ENCODE assay signal across 8 cellular contexts in genomic region chr2:84881581-84882414, GRCh38. TPM values are rescaled to one million over a fixed set of nuclear protein-coding genes. Genes with fewer than 3 reads are reported as not detected.
DNase-seq lines count a peak whose midpoint lies in the region; ATAC-seq and TF ChIP-seq lines count a peak whose summit lies in the region.

No MANE protein-coding gene starts in this region.

- no peaks in the 10 kb centered on the region for H3K9me3 ChIP-seq in PC-3 (ENCODE audit: low read length)
- no peaks in the 10 kb centered on the region for H3K9me3 ChIP-seq in fibroblast of lung (ENCODE audit: control insufficient read depth, insufficient read depth, low read depth, low read length)
- H3K9me3 ChIP-seq in naive thymus-derived CD4-positive, alpha-beta T cell (ENCODE audit: control insufficient read depth in 2 of 3, low read length in 3 of 3) = no peaks in the 10 kb centered on the region

- H3K4me3 ChIP-seq in PC-3 (ENCODE audit: low read length) (peak overlapping the region; percentile 77), fibroblast of lung (replicated peaks in 1 of 4; ENCODE audit: control extremely low read depth in 1 of 4, insufficient read depth in 1 of 4, low read depth in 3 of 4, low read length in 4 of 4) (peak overlapping the region; percentile 42 to 73 (median 62))
- peak overlapping the region; percentile 80 for H3K4me3 ChIP-seq in naive thymus-derived CD4-positive, alpha-beta T cell (ENCODE audit: low read length)

- H3K27ac ChIP-seq in PC-3 (ENCODE audit: low read length) (no peak overlapping the region), fibroblast of lung (ENCODE audit: insufficient read depth, low read length) (no peak overlapping the region)
- H3K27ac ChIP-seq in naive thymus-derived CD4-positive, alpha-beta T cell (ENCODE audit: low read depth, low read length) = peak overlapping the region; percentile 89

- BruUV-seq in Calu3 (replicated peaks; lab: Mats Ljungman, UMichigan) = no TSS peak
- no TSS peak for BruUV-seq in PC-3 (replicated peaks; lab: Mats Ljungman, UMichigan)

- peaks cover 15% of the 10 kb centered on the region for H3K27me3 ChIP-seq in PC-3 (ENCODE audit: low read length)
- H3K27me3 ChIP-seq in fibroblast of lung (ENCODE audit: control insufficient read depth, insufficient read depth, low read length) = peaks cover 5% of the 10 kb centered on the region
- H3K27me3 ChIP-seq in naive thymus-derived CD4-positive, alpha-beta T cell (ENCODE audit: control insufficient read depth in 2 of 2, insufficient read depth in 2 of 2, low read length in 2 of 2) = no peaks in the 10 kb centered on the region

- H3K36me3 ChIP-seq in PC-3 (ENCODE audit: low read depth, low read length) = no peaks in the 10 kb centered on the region
- no peaks in the 10 kb centered on the region for H3K36me3 ChIP-seq in fibroblast of lung (ENCODE audit: control insufficient read depth, insufficient read depth, low read length)
- peaks cover 0 to 9% (median 0%) of the 10 kb centered on the region in 3 experiments for H3K36me3 ChIP-seq in naive thymus-derived CD4-positive, alpha-beta T cell (ENCODE audit: control insufficient read depth in 2 of 3, insufficient read depth in 3 of 3, low read length in 3 of 3)

- H3K9me3 Mint-ChIP-seq in Calu3 (ENCODE audit: low read depth, unreplicated experiment) = no peaks in the 10 kb centered on the region
- peaks cover 0 to 2% (median 0%) of the 10 kb centered on the region in 11 donors for H3K9me3 Mint-ChIP-seq in naive thymus-derived CD4-positive, alpha-beta T cell
- H3K9me3 Mint-ChIP-seq in stimulated activated memory B cell treated with anti-CD40 and anti-IgM and Interleukin-4, amounts not matched to agents 10 μg/mL and 1 μg/mL and 100 μg/mL, for 72 hours = no peaks in the 10 kb centered on the region

- CTCF ChIA-PET in Calu3 (lab: Charles Lee) (interaction anchor here (0.6 to 2.0 kb wide), 3 partner anchors 44 to 416 kb away, joined by 3 to 15 read pairs (median 4); no protein-coding TSS in a partner anchor), PC-3 (lab: Charles Lee) (interaction anchor here (0.6 to 1.7 kb wide), 4 partner anchors 37 to 416 kb away, joined by 3 to 23 read pairs (median 4); no protein-coding TSS in a partner anchor)
- CTCF ChIA-PET in naive thymus-derived CD4-positive, alpha-beta T cell (lab: Charles Lee) = interaction anchor here (0.5 to 7.0 kb wide), 34 partner anchors 12 to 1664 kb away, joined by 3 to 82 read pairs (median 4); partner anchors contain the start of gene TMSB10

- DNase-seq in Calu3 = peak; percentile 82
- DNase-seq in GM20000 (ENCODE audit: low spot score) = peak; percentile 82
- peak; percentile 70 for DNase-seq in HS-5 (ENCODE audit: low read depth)
- peak; percentile 91 for DNase-seq in PC-3
- DNase-seq in activated T-cell treated with anti-CD3 and anti-CD28 coated beads, Interleukin-2, amount 50 U/mL, for 48 hours = peak; percentile 93 to 94
- DNase-seq in fibroblast of lung (ENCODE audit: low read depth in 2 of 2) = peak; percentile 74 to 87
- DNase-seq in naive thymus-derived CD4-positive, alpha-beta T cell = peak; percentile 69 to 89 (median 85)

- no peaks in the 10 kb centered on the region for H3F3A ChIP-seq in PC-3 (ENCODE audit: low read length, unreplicated experiment)

- H3K4me1 Mint-ChIP-seq in Calu3 (ENCODE audit: low read depth, unreplicated experiment) = peaks cover 23% of the 10 kb centered on the region
- H3K4me1 Mint-ChIP-seq in naive thymus-derived CD4-positive, alpha-beta T cell = peaks cover 35 to 65% (median 61%) of the 10 kb centered on the region in 7 donors
- H3K4me1 Mint-ChIP-seq in stimulated activated memory B cell treated with anti-CD40 and anti-IgM and Interleukin-4, amounts not matched to agents 10 μg/mL and 1 μg/mL and 100 μg/mL, for 72 hours = peaks cover 46% of the 10 kb centered on the region

- H4K20me1 ChIP-seq in PC-3 (ENCODE audit: low read length) (no peaks in the 10 kb centered on the region), fibroblast of lung (ENCODE audit: control insufficient read depth, extremely low read depth, insufficient read depth, low read length) (no peaks in the 10 kb centered on the region)

- H3K79me2 ChIP-seq in PC-3 (ENCODE audit: low read length) (no peaks in the 10 kb centered on the region), fibroblast of lung (ENCODE audit: control insufficient read depth, insufficient read depth, low read length) (no peaks in the 10 kb centered on the region)

- TF ChIP-seq CTCF in Calu3 (IDR thresholded peaks at IDR 0.05; ENCODE audit: unreplicated experiment) = peak; percentile 83
- peak; percentile 49 for TF ChIP-seq CTCF in GM20000 (IDR thresholded peaks at IDR 0.05; ENCODE audit: extremely low read depth, missing control alignments)
- TF ChIP-seq CTCF in PC-3 (conservative IDR thresholded peaks at IDR 0.05; ENCODE audit: low read depth, low read length) = peak; percentile 87
- TF ChIP-seq CTCF in fibroblast of lung (conservative IDR thresholded peaks at IDR 0.05 in 1 of 2, IDR thresholded peaks at IDR 0.05 in 1 of 2; ENCODE audit: low read depth in 1 of 2, low read length in 2 of 2) = peak; percentile 72 to 78

- peak overlapping the region; percentile 97 for H3K4me2 ChIP-seq in PC-3 (ENCODE audit: low read length)
- peak overlapping the region; percentile 95 for H3K4me2 ChIP-seq in fibroblast of lung (ENCODE audit: extremely low read depth, insufficient read depth, low read length)

- peaks cover 41% of the 10 kb centered on the region for H3K27me3 Mint-ChIP-seq in Calu3 (ENCODE audit: unreplicated experiment)
- H3K27me3 Mint-ChIP-seq in naive thymus-derived CD4-positive, alpha-beta T cell = peaks cover 0 to 3% (median 0%) of the 10 kb centered on the region in 5 donors
- no peaks in the 10 kb centered on the region for H3K27me3 Mint-ChIP-seq in stimulated activated memory B cell treated with anti-CD40 and anti-IgM and Interleukin-4, amounts not matched to agents 10 μg/mL and 1 μg/mL and 100 μg/mL, for 72 hours

- peak overlapping the region; percentile 99 for H2AFZ ChIP-seq in PC-3 (ENCODE audit: low read length)
- H2AFZ ChIP-seq in fibroblast of lung (ENCODE audit: low read length) = peak overlapping the region; percentile 67

- POLR2A ChIA-PET in PC-3 (lab: Charles Lee; ENCODE audit: unreplicated experiment) = no interaction called here
- POLR2A ChIA-PET in naive thymus-derived CD4-positive, alpha-beta T cell (lab: Charles Lee) = interaction anchor here (0.5 to 19.4 kb wide), 31 partner anchors 8 to 398 kb away, joined by 3 to 617 read pairs (median 5); partner anchors contain the start of gene TMSB10

- peaks cover 5% of the 10 kb centered on the region for H3K4me1 ChIP-seq in PC-3 (ENCODE audit: insufficient read depth, low read length)
- H3K4me1 ChIP-seq in fibroblast of lung (ENCODE audit: control insufficient read depth, extremely low read depth, insufficient read depth, low read length) = peaks cover 2% of the 10 kb centered on the region
- H3K4me1 ChIP-seq in naive thymus-derived CD4-positive, alpha-beta T cell (ENCODE audit: control insufficient read depth in 2 of 2, insufficient read depth in 2 of 2, low read length in 2 of 2) = peaks cover 5 to 20% of the 10 kb centered on the region in 2 donors

- H3K9ac ChIP-seq in PC-3 (ENCODE audit: low read length) (peak overlapping the region; percentile 23; the same call in 1 of the 2 replicates), fibroblast of lung (ENCODE audit: insufficient read depth, low read length) (no peak overlapping the region)

- H3K36me3 Mint-ChIP-seq in Calu3 (ENCODE audit: insufficient read depth, unreplicated experiment) = peaks cover 20% of the 10 kb centered on the region
- H3K36me3 Mint-ChIP-seq in naive thymus-derived CD4-positive, alpha-beta T cell = peaks cover 0 to 9% (median 5%) of the 10 kb centered on the region in 5 donors
- no peaks in the 10 kb centered on the region for H3K36me3 Mint-ChIP-seq in stimulated activated memory B cell treated with anti-CD40 and anti-IgM and Interleukin-4, amounts not matched to agents 10 μg/mL and 1 μg/mL and 100 μg/mL, for 72 hours

- intact Hi-C loops in Calu3 (cut with micrococcal nuclease; ENCODE audit: unreplicated experiment) = loop anchor here (5.0 kb wide), 2 partner anchors 74 to 384 kb away; no protein-coding TSS in a partner anchor
- intact Hi-C loops in PC-3 (cut with micrococcal nuclease) = loop anchor here (1.0 to 2.0 kb wide), 4 partner anchors 23 to 387 kb away; partner anchors contain the start of gene TMSB10
- intact Hi-C loops in naive thymus-derived CD4-positive, alpha-beta T cell (cut with micrococcal nuclease) = loop anchor here (1.0 to 10.0 kb wide), 18 partner anchors 8 to 857 kb away; partner anchors contain the start of genes DNAH6 (in 2 of the 2), SUCLG1 (in 2 of the 2) and TMSB10 (in 2 of the 2)

- ATAC-seq in PC-3 = peak; percentile 90
- peak; percentile 80 for ATAC-seq in naive thymus-derived CD4-positive, alpha-beta T cell
- ATAC-seq in stimulated activated memory B cell treated with anti-CD40 and anti-IgM and Interleukin-4, amounts not matched to agents 10 μg/mL and 1 μg/mL and 100 μg/mL, for 72 hours = peak; percentile 83

- H3K4me3 Mint-ChIP-seq in Calu3 (ENCODE audit: low read depth, unreplicated experiment) = peak overlapping the region; percentile 81
- H3K4me3 Mint-ChIP-seq in naive thymus-derived CD4-positive, alpha-beta T cell = peak overlapping the region; percentile 84 to 99 (median 97)
- peak overlapping the region; percentile 79 for H3K4me3 Mint-ChIP-seq in stimulated activated memory B cell treated with anti-CD40 and anti-IgM and Interleukin-4, amounts not matched to agents 10 μg/mL and 1 μg/mL and 100 μg/mL, for 72 hours

- no peak overlapping the region for H3K27ac Mint-ChIP-seq in Calu3 (ENCODE audit: unreplicated experiment)
- peak overlapping the region; percentile 92 to 99 (median 98) for H3K27ac Mint-ChIP-seq in naive thymus-derived CD4-positive, alpha-beta T cell
- peak overlapping the region; percentile 84 for H3K27ac Mint-ChIP-seq in stimulated activated memory B cell treated with anti-CD40 and anti-IgM and Interleukin-4, amounts not matched to agents 10 μg/mL and 1 μg/mL and 100 μg/mL, for 72 hours

- no peaks in the 10 kb centered on the region for H3K9me2 ChIP-seq in PC-3 (replicated peaks; ENCODE audit: low read length)

RNA-seq across cellular contexts. Expression of gene TRABD2A, which starts 0.9 kb away (rescaled TPM):
- total RNA-seq in Calu3 (2022) = 0.68 and 1.2 TPM in 2 replicates
- 2.0 and 4.0 TPM in 2 replicates for total RNA-seq in PC-3 (2014; rRNA removed)
- total RNA-seq in fibroblast of lung = 10.8 and 14.4 TPM in 2 replicates
- polyA plus RNA-seq in fibroblast of lung = 4.4 and 9.8 TPM in 2 replicates
- 3.6 and 8.7 TPM in 2 replicates for polyA plus RNA-seq in fibroblast of lung (2012)
- 1.8 and 30.6 TPM in 2 replicates for polyA minus RNA-seq in fibroblast of lung (ENCODE audit: low replicate concordance)
- total RNA-seq in naive thymus-derived CD4-positive, alpha-beta T cell = 100 to 1,000 TPM in 4 of 5 experiments, 10 to 100 TPM in 1; 75.0 to 288 (median 182) TPM
- 100 to 1,000 TPM; 119 to 204 TPM for polyA plus RNA-seq in naive thymus-derived CD4-positive, alpha-beta T cell

RNA-seq across cellular contexts. Expression of gene TMSB10, which starts 23.7 kb away (rescaled TPM):
- 1,316 and 1,437 TPM in 2 replicates for total RNA-seq in Calu3 (2022)
- 4,758 and 5,246 TPM in 2 replicates for total RNA-seq in PC-3 (2014; rRNA removed)
- 8,130 and 10,208 TPM in 2 replicates for total RNA-seq in fibroblast of lung
- polyA plus RNA-seq in fibroblast of lung = 7,414 and 10,645 TPM in 2 replicates
- polyA plus RNA-seq in fibroblast of lung (2012) = 9,984 and 10,031 TPM in 2 replicates
- polyA minus RNA-seq in fibroblast of lung (ENCODE audit: low replicate concordance) = 1,198 and 1,308 TPM in 2 replicates
- 1,000 to 10,000 TPM; 1,492 to 5,756 (median 1,578) TPM for total RNA-seq in naive thymus-derived CD4-positive, alpha-beta T cell
- polyA plus RNA-seq in naive thymus-derived CD4-positive, alpha-beta T cell = 1,000 to 10,000 TPM; 6,721 to 8,256 TPM
